ENCODE assay signal across 25 cellular contexts in genomic region chr3:197471221-197472010, GRCh38.
A peak's percentile ranks its signal among the peaks of the same experiment; 100 is the strongest.
DNase-seq lines count a peak whose midpoint lies in the region; ATAC-seq, FAIRE-seq and TF ChIP-seq lines count a peak whose summit lies in the region.
"Had no signal": no experiment of that assay in that cellular context is flagged by ENCODE, and none has a peak within 500 bp of the region (broad histone marks: within the 10 kb centered on the region; RNA-seq: fewer than 3 reads in every experiment).

No MANE protein-coding gene starts in this region.

- TF ChIP-seq POLR2A in ovary (IDR thresholded peaks at IDR 0.05): no peak

- H3K27me3 Mint-ChIP-seq in CD8-positive, alpha-beta T cell (ENCODE audit: low read depth): peaks cover 31% of the 10 kb centered on the region
- peaks cover 49% of the 10 kb centered on the region for H3K27me3 Mint-ChIP-seq in stimulated activated memory B cell treated with anti-CD40 and anti-IgM and Interleukin-4, amounts not matched to agents 10 μg/mL and 1 μg/mL and 100 μg/mL, for 72 hours
- H3K27me3 Mint-ChIP-seq: activated naive CD4-positive, alpha-beta T cell treated with anti-CD3 and anti-CD28 coated beads, Interleukin-2, amount 50 U/mL, for 24 hours had no signal

- H3K36me3 Mint-ChIP-seq in CD8-positive, alpha-beta T cell: no peaks in the 10 kb centered on the region
- H3K36me3 Mint-ChIP-seq in stimulated activated memory B cell treated with anti-CD40 and anti-IgM and Interleukin-4, amounts not matched to agents 10 μg/mL and 1 μg/mL and 100 μg/mL, for 72 hours: no peaks in the 10 kb centered on the region
- H3K36me3 Mint-ChIP-seq: activated naive CD4-positive, alpha-beta T cell treated with anti-CD3 and anti-CD28 coated beads, Interleukin-2, amount 50 U/mL, for 24 hours; naive thymus-derived CD4-positive, alpha-beta T cell; type B pancreatic cell had no signal

- TF ChIP-seq EP300 in ovary (IDR thresholded peaks at IDR 0.05): no peak

- H3K4me1 ChIP-seq in keratinocyte (ENCODE audit: control insufficient read depth, extremely low read depth, insufficient read depth, low read length): peaks cover 31% of the 10 kb centered on the region
- peaks cover 16% of the 10 kb centered on the region for H3K4me1 ChIP-seq in ovary (ENCODE audit: insufficient read depth)
- H3K4me1 ChIP-seq in CD8-positive, alpha-beta T cell (ENCODE audit: insufficient read depth, low read length): no peaks in the 10 kb centered on the region

- CTCF ChIA-PET in CD8-positive, alpha-beta T cell (lab: Charles Lee): interaction anchor here (1.2 to 1.3 kb wide), 2 partner anchors 26 to 213 kb away, joined by 4 to 6 read pairs; no protein-coding TSS in a partner anchor

- peak; percentile 62 for DNase-seq in G401 (ENCODE audit: low spot score)
- DNase-seq in amniotic epithelial cell (ENCODE audit: low read depth): peak; percentile 47
- DNase-seq in keratinocyte (ENCODE audit: low read depth, low spot score): no peak
- DNase-seq in ovary: peak in 4 of 5 donors; percentile 26 to 58 (median 42)
- DNase-seq in CD8-positive, alpha-beta T cell: no peak
- DNase-seq in HUDEP-2 (lab: John Stamatoyannopoulos, UW; ENCODE audit: unreplicated experiment in 76 of 76): no peak
- no peak for DNase-seq in NCI-H2171 (lab: John Stamatoyannopoulos, UW)
- DNase-seq: activated CD4-positive, alpha-beta T cell treated with anti-CD3 and anti-CD28 coated beads, Interleukin-2, amount 50 U/mL, for 4 hours; aorta; central memory CD4-positive, alpha-beta T cell; Kasumi-1; left colon; naive thymus-derived CD4-positive, alpha-beta T cell; NCI-H1048; NCI-H187 treated with DMSO at 0.1 percent for 48 hours; NCI-H526; stimulated activated CD4-positive, alpha-beta T cell treated with anti-CD3 and anti-CD28 coated beads, Interleukin-15, amount 100 ng/mL, for 24 hours; stomach; T-helper 9 cell had no signal

- H3K4me3 Mint-ChIP-seq in CD8-positive, alpha-beta T cell: no peak overlapping the region
- H3K4me3 Mint-ChIP-seq in stimulated activated memory B cell treated with anti-CD40 and anti-IgM and Interleukin-4, amounts not matched to agents 10 μg/mL and 1 μg/mL and 100 μg/mL, for 72 hours: no peak overlapping the region
- H3K4me3 Mint-ChIP-seq: activated naive CD4-positive, alpha-beta T cell treated with anti-CD3 and anti-CD28 coated beads, Interleukin-2, amount 50 U/mL, for 24 hours; naive thymus-derived CD4-positive, alpha-beta T cell; type B pancreatic cell had no signal

- H3K9me1 ChIP-seq in keratinocyte (ENCODE audit: control insufficient read depth, extremely low read depth, insufficient read depth, low read length): no peaks in the 10 kb centered on the region

- H3K4me3 ChIP-seq in keratinocyte (ENCODE audit: control insufficient read depth in 2 of 3, extremely low read depth in 1 of 3, insufficient read depth in 2 of 3, low read depth in 1 of 3, low read length in 3 of 3): no peak overlapping the region
- H3K4me3 ChIP-seq in ovary: no peak overlapping the region
- H3K4me3 ChIP-seq in CD8-positive, alpha-beta T cell (ENCODE audit: low read depth, low read length): no peak overlapping the region
- H3K4me3 ChIP-seq: dorsolateral prefrontal cortex, right atrium auricular region, stomach had no signal

- intact Hi-C loops in ovary (cut with DNase I): no loop called here
- intact Hi-C loops in CD8-positive, alpha-beta T cell (cut with DNase I, micrococcal nuclease): no loop called here

- H3K4me2 ChIP-seq in keratinocyte (ENCODE audit: control insufficient read depth, extremely low read depth, insufficient read depth, low read depth, low read length): peak overlapping the region; percentile 18

- TF ChIP-seq CTCF in keratinocyte (optimal IDR thresholded peaks at IDR 0.05 in 1 of 3, IDR thresholded peaks at IDR 0.05 in 1 of 3, conservative IDR thresholded peaks at IDR 0.05 in 1 of 3; ENCODE audit: extremely low read depth in 1 of 3, insufficient read depth in 2 of 3, low read length in 3 of 3): no peak
- no peak for TF ChIP-seq CTCF in ovary (IDR thresholded peaks at IDR 0.05)
- TF ChIP-seq CTCF in CD8-positive, alpha-beta T cell (IDR thresholded peaks at IDR 0.05): no peak

- dilution Hi-C loops in keratinocyte (cut with MboI; ENCODE audit: extremely low pct_ligation_motif_present, low sequenced_read_pairs): no loop called here

- H3K4me1 Mint-ChIP-seq in CD8-positive, alpha-beta T cell (ENCODE audit: low read depth): no peaks in the 10 kb centered on the region
- H3K4me1 Mint-ChIP-seq in stimulated activated memory B cell treated with anti-CD40 and anti-IgM and Interleukin-4, amounts not matched to agents 10 μg/mL and 1 μg/mL and 100 μg/mL, for 72 hours: no peaks in the 10 kb centered on the region

- no peaks in the 10 kb centered on the region for H3K9me3 ChIP-seq in keratinocyte (ENCODE audit: control insufficient read depth, low read depth, low read length)
- no peaks in the 10 kb centered on the region for H3K9me3 ChIP-seq in ovary
- H3K9me3 ChIP-seq in CD8-positive, alpha-beta T cell (ENCODE audit: low read length): no peaks in the 10 kb centered on the region
- H3K9me3 ChIP-seq: right atrium auricular region, stomach had no signal

- H2AFZ ChIP-seq in keratinocyte (ENCODE audit: control insufficient read depth, low read length): peak overlapping the region; percentile 42

- no peaks in the 10 kb centered on the region for H3K36me3 ChIP-seq in keratinocyte (ENCODE audit: control insufficient read depth in 2 of 2, extremely low read depth in 1 of 2, insufficient read depth in 2 of 2, low read length in 2 of 2)
- no peaks in the 10 kb centered on the region for H3K36me3 ChIP-seq in ovary
- H3K36me3 ChIP-seq in CD8-positive, alpha-beta T cell (ENCODE audit: insufficient read depth, low read length): no peaks in the 10 kb centered on the region
- H3K36me3 ChIP-seq: right atrium auricular region, stomach had no signal

- in situ Hi-C loops in G401 (cut with HindIII; ENCODE audit: low sequenced_read_pairs): no loop called here

- POLR2A ChIA-PET in CD8-positive, alpha-beta T cell (lab: Charles Lee): no interaction called here

- H3K79me2 ChIP-seq in keratinocyte (ENCODE audit: control insufficient read depth, insufficient read depth, low read length): no peaks in the 10 kb centered on the region

- no peak for ATAC-seq in CD8-positive, alpha-beta T cell
- no peak for ATAC-seq in stimulated activated memory B cell treated with anti-CD40 and anti-IgM and Interleukin-4, amounts not matched to agents 10 μg/mL and 1 μg/mL and 100 μg/mL, for 72 hours
- ATAC-seq: left colon; naive thymus-derived CD4-positive, alpha-beta T cell had no signal

- no peak overlapping the region for H3K9ac ChIP-seq in keratinocyte (ENCODE audit: control insufficient read depth, extremely low read depth, insufficient read depth, low read length)

- no peaks in the 10 kb centered on the region for H4K20me1 ChIP-seq in keratinocyte (ENCODE audit: control insufficient read depth, extremely low read depth, insufficient read depth, low read length)

- H3K27ac ChIP-seq in keratinocyte (ENCODE audit: control insufficient read depth, insufficient read depth, low read length) (no peak overlapping the region), ovary (peak overlapping the region in 1 of 2 donors; percentile 27)
- H3K27ac ChIP-seq in CD8-positive, alpha-beta T cell (ENCODE audit: low read depth, low read length): no peak overlapping the region
- H3K27ac ChIP-seq: right atrium auricular region, stomach had no signal

- FAIRE-seq in keratinocyte (lab: Jason Lieb, UNC): peak; percentile 13
- FAIRE-seq: H54 had no signal

- WGBS in ovary, 3 donors: 39 to 60% (median 42%) methylated on average over 10 of the region's 10 CpGs

- no peaks in the 10 kb centered on the region for H3K27me3 ChIP-seq in keratinocyte (ENCODE audit: control insufficient read depth, extremely low read depth, insufficient read depth, low read length)
- no peaks in the 10 kb centered on the region for H3K27me3 ChIP-seq in ovary
- peaks cover 3% of the 10 kb centered on the region for H3K27me3 ChIP-seq in CD8-positive, alpha-beta T cell (ENCODE audit: insufficient read depth, low read length)
- H3K27me3 ChIP-seq: dorsolateral prefrontal cortex, right atrium auricular region had no signal

- H3K27ac Mint-ChIP-seq in CD8-positive, alpha-beta T cell: no peak overlapping the region
- no peak overlapping the region for H3K27ac Mint-ChIP-seq in stimulated activated memory B cell treated with anti-CD40 and anti-IgM and Interleukin-4, amounts not matched to agents 10 μg/mL and 1 μg/mL and 100 μg/mL, for 72 hours
- H3K27ac Mint-ChIP-seq: activated naive CD4-positive, alpha-beta T cell treated with anti-CD3 and anti-CD28 coated beads, Interleukin-2, amount 50 U/mL, for 24 hours; type B pancreatic cell had no signal

- no peaks in the 10 kb centered on the region for H3K9me3 Mint-ChIP-seq in CD8-positive, alpha-beta T cell
- H3K9me3 Mint-ChIP-seq in stimulated activated memory B cell treated with anti-CD40 and anti-IgM and Interleukin-4, amounts not matched to agents 10 μg/mL and 1 μg/mL and 100 μg/mL, for 72 hours: no peaks in the 10 kb centered on the region
- H3K9me3 Mint-ChIP-seq: activated naive CD4-positive, alpha-beta T cell treated with anti-CD3 and anti-CD28 coated beads, Interleukin-2, amount 50 U/mL, for 24 hours; naive thymus-derived CD4-positive, alpha-beta T cell; type B pancreatic cell had no signal

Comparison
In these comparisons a context has a peak if more than half of its experiments do, and no peak if none do; other contexts are left out.
1. DNase-seq: peak in G401 (single experiment), amniotic epithelial cell (single experiment) and ovary (4 of 5); none in keratinocyte (single experiment), CD8-positive, alpha-beta T cell (0 of 7), HUDEP-2 (0 of 76) and NCI-H2171 (single experiment).